9 cellular contexts compared by ENCODE assay signal in genomic region chr11:45097721-45098493, GRCh38. TPM values are rescaled to one million over a fixed set of nuclear protein-coding genes. Genes with fewer than 3 reads are reported as not detected.
DNase-seq lines count a peak whose midpoint lies in the region; ATAC-seq, FAIRE-seq and TF ChIP-seq lines count a peak whose summit lies in the region.
"Had no signal": no experiment of that assay in that cellular context is flagged by ENCODE, and none has a peak within 500 bp of the region (broad histone marks: within the 10 kb centered on the region; RNA-seq: fewer than 3 reads in every experiment).

No MANE protein-coding gene starts in this region.

- H3K27ac Mint-ChIP-seq in effector memory CD8-positive, alpha-beta T cell: peak overlapping the region in 1 of 2 donors; percentile 36
- no peak overlapping the region for H3K27ac Mint-ChIP-seq in natural killer cell
- H3K27ac Mint-ChIP-seq in chondrocyte (ENCODE audit: unreplicated experiment): no peak overlapping the region

- H3K9me3 Mint-ChIP-seq in effector memory CD8-positive, alpha-beta T cell: no peaks in the 10 kb centered on the region
- H3K9me3 Mint-ChIP-seq in natural killer cell (no peaks in the 10 kb centered on the region), chondrocyte (ENCODE audit: low read depth) (no peaks in the 10 kb centered on the region)

- FAIRE-seq in HTR-8/SVneo (lab: Jason Lieb, UNC): peak; percentile 54
- FAIRE-seq: colon had no signal

- no peak overlapping the region for H3K4me3 Mint-ChIP-seq in effector memory CD8-positive, alpha-beta T cell
- H3K4me3 Mint-ChIP-seq in natural killer cell (no peak overlapping the region), chondrocyte (ENCODE audit: unreplicated experiment) (no peak overlapping the region)

- in situ Hi-C loops in SK-MEL-5 (cut with HindIII; ENCODE audit: low pct_unique_long_range_greater_than_20kb, low sequenced_read_pairs): no loop called here

- H3K36me3 Mint-ChIP-seq in effector memory CD8-positive, alpha-beta T cell (ENCODE audit: insufficient read depth): peaks cover 12% of the 10 kb centered on the region
- H3K36me3 Mint-ChIP-seq in natural killer cell: no peaks in the 10 kb centered on the region
- peaks cover 3% of the 10 kb centered on the region for H3K36me3 Mint-ChIP-seq in chondrocyte (ENCODE audit: low read depth)

- peaks cover 58 to 60% of the 10 kb centered on the region in 2 donors for H3K4me1 Mint-ChIP-seq in effector memory CD8-positive, alpha-beta T cell (ENCODE audit: low read depth in 2 of 2)
- H3K4me1 Mint-ChIP-seq in natural killer cell (peaks cover 42 to 62% of the 10 kb centered on the region in 2 donors), chondrocyte (ENCODE audit: low read depth) (peaks cover 23% of the 10 kb centered on the region)

- intact Hi-C loops in natural killer cell (cut with micrococcal nuclease): no loop called here

- ATAC-seq in effector memory CD8-positive, alpha-beta T cell (replicated peaks): no peak
- ATAC-seq in natural killer cell (no peak), HG02973 (IDR thresholded peaks at IDR 0.05; ENCODE audit: unreplicated experiment) (no peak), GM21786 (IDR thresholded peaks at IDR 0.05; ENCODE audit: unreplicated experiment) (no peak)

- no peaks in the 10 kb centered on the region for H3K27me3 Mint-ChIP-seq in effector memory CD8-positive, alpha-beta T cell
- peaks cover 32 to 44% of the 10 kb centered on the region in 2 donors for H3K27me3 Mint-ChIP-seq in natural killer cell (ENCODE audit: low read depth in 2 of 2)
- H3K27me3 Mint-ChIP-seq in chondrocyte (ENCODE audit: low read depth): peaks cover 15% of the 10 kb centered on the region

- no peak for DNase-seq in HTR-8/SVneo (ENCODE audit: insufficient read length, low spot score)
- DNase-seq in SK-MEL-5 (ENCODE audit: low read depth, low spot score): peak; percentile 26
- DNase-seq in effector memory CD8-positive, alpha-beta T cell: peak; percentile 42 to 57 (median 50)
- peak; percentile 53 for DNase-seq in natural killer cell
- no peak for DNase-seq in chondrocyte (ENCODE audit: low spot score)
- no peak for DNase-seq in HuH-7.5 (ENCODE audit: low spot score)

- no peak for TF ChIP-seq CTCF in natural killer cell (IDR thresholded peaks at IDR 0.05)
- TF ChIP-seq CTCF in chondrocyte (IDR thresholded peaks at IDR 0.05): no peak

RNA-seq across cellular contexts. Expression of gene PRDM11, which starts 48.5 kb away (rescaled TPM):
- 1.1 and 2.6 TPM in 2 replicates for total RNA-seq in SK-MEL-5 (2014; rRNA removed; shearing (Covaris generic))
- polyA plus RNA-seq in SK-MEL-5 (2015; cell fraction: cytosol; rRNA removed): 0.90 and 2.8 TPM in 2 replicates
- 2.3 and 3.0 TPM in 2 replicates for polyA plus RNA-seq in SK-MEL-5 (2015; cell fraction: nucleus; rRNA removed)
- total RNA-seq in natural killer cell (10 to 100 TPM; 10.3 to 14.7 (median 13.7) TPM), chondrocyte (32.9 to 35.1 TPM (median 35.0 TPM) in 3 replicates)

Comparison
In these comparisons a context has a peak if more than half of its experiments do, and no peak if none do; other contexts are left out.
1. DNase-seq: peak in SK-MEL-5 (single experiment), effector memory CD8-positive, alpha-beta T cell (3 of 3) and natural killer cell (single experiment); none in HTR-8/SVneo (single experiment), chondrocyte (single experiment) and HuH-7.5 (single experiment).